10 cellular contexts compared by ENCODE assay signal in the genomic region with DNA sequence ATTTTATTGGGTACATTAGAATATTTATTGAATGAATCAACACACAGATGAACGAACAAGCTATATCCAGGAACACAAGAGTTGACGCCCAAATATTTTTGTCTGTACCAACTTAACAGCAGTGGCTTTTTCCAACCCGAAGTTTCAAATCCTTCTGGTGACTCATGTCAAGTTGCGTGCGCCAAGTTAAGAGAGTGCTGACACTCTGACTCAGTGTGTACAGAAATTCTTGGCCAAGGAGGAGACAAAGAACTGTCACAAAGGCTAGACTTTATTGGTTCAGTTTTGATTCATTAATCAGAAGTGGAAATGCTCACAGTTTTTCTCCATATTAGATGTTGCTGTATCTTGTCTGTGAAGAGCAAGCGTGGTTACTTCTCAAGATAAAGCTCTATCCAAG. TPM values are rescaled to one million over a fixed set of nuclear protein-coding genes. Genes with fewer than 3 reads are reported as not detected.
DNase-seq lines count a peak whose midpoint lies in the region; ATAC-seq and TF ChIP-seq lines count a peak whose summit lies in the region.
"Had no signal": no experiment of that assay in that cellular context is flagged by ENCODE, and none has a peak within 500 bp of the region (broad histone marks: within the 10 kb centered on the region; RNA-seq: fewer than 3 reads in every experiment).

No MANE protein-coding gene starts in this region.

- no TSS peak for BruUV-seq in mammary epithelial cell (replicated peaks; lab: Mats Ljungman, UMichigan)

- peaks cover 84% of the 10 kb centered on the region for H3K4me1 ChIP-seq in mammary epithelial cell (ENCODE audit: insufficient read depth, low read length)
- H3K4me1 ChIP-seq in right lobe of liver = no peaks in the 10 kb centered on the region

- intact Hi-C loops in mammary epithelial cell (cut with micrococcal nuclease) (loop anchor here (5.0 kb wide), 1 partner anchor 46 kb away; no protein-coding TSS in a partner anchor), right lobe of liver (cut with DNase I) (no loop called here)

- DNase-seq in stimulated activated CD4-positive, alpha-beta T cell treated with anti-CD3 and anti-CD28 coated beads, Interleukin-1b, Interleukin-23, amount 100 ng/mL, for 48 hours = peak; percentile 12
- DNase-seq in stimulated activated CD4-positive, alpha-beta T cell treated with anti-CD3 and anti-CD28 coated beads, Interleukin-4, amount 100 ng/mL, for 24 hours = no peak
- DNase-seq in mammary epithelial cell (peak; percentile 95), right lobe of liver (no peak), DMS 273 (lab: John Stamatoyannopoulos, UW; ENCODE audit: unreplicated experiment) (no peak), mucosa of gallbladder (ENCODE audit: low spot score) (no peak)
- no peak for DNase-seq in activated naive CD4-positive, alpha-beta T cell treated with anti-CD3 and anti-CD28 coated beads, Interleukin-2, amount 50 U/mL, for 16 hours
- DNase-seq: activated naive CD8-positive, alpha-beta T cell treated with anti-CD3 and anti-CD28 coated beads, Interleukin-2, amount 10 ng/mL, durations not matched to agents 7 days and 5 days; CD4-positive, CD25-positive, alpha-beta regulatory T cell had no signal

- H3K9ac ChIP-seq in mammary epithelial cell (ENCODE audit: insufficient read depth, low read length) = peak overlapping the region; percentile 53

- no peak for TF ChIP-seq POLR2A in right lobe of liver (IDR thresholded peaks at IDR 0.05)

- in situ Hi-C loops in mammary epithelial cell (cut with MboI; ENCODE audit: low sequenced_read_pairs in 2 of 2) = no loop called here

- H3K27me3 ChIP-seq in mammary epithelial cell (ENCODE audit: insufficient read depth, low read length) (no peaks in the 10 kb centered on the region), right lobe of liver (no peaks in the 10 kb centered on the region)

- H3K4me3 ChIP-seq in mammary epithelial cell (replicated peaks in 1 of 3; ENCODE audit: insufficient read depth in 1 of 3, low read depth in 2 of 3, low read length in 3 of 3) (no peak overlapping the region), right lobe of liver (no peak overlapping the region)

- peak overlapping the region; percentile 57 for H3K4me2 ChIP-seq in mammary epithelial cell (ENCODE audit: insufficient read depth, low read depth, low read length)

- no peaks in the 10 kb centered on the region for H3K79me2 ChIP-seq in mammary epithelial cell (ENCODE audit: insufficient read depth, low read length)

- TF ChIP-seq CTCF in mammary epithelial cell (conservative IDR thresholded peaks at IDR 0.05 in 1 of 2, IDR thresholded peaks at IDR 0.05 in 1 of 2; ENCODE audit: extremely low read depth in 1 of 2, insufficient read depth in 1 of 2, low read depth in 1 of 2, low read length in 2 of 2) = no peak
- TF ChIP-seq CTCF in right lobe of liver (IDR thresholded peaks at IDR 0.05) = no peak

- no peak overlapping the region for H2AFZ ChIP-seq in mammary epithelial cell (ENCODE audit: low read depth, low read length)

- no peaks in the 10 kb centered on the region for H4K20me1 ChIP-seq in mammary epithelial cell (ENCODE audit: insufficient read depth, low read length)

- ATAC-seq in right lobe of liver (peak in 3 of 4 donors; percentile 47 to 82 (median 55)), HG03025 (IDR thresholded peaks at IDR 0.05; ENCODE audit: low FRiP score, unreplicated experiment) (no peak)

- H3K27ac ChIP-seq in mammary epithelial cell (ENCODE audit: insufficient read depth, low read depth, low read length) = peak overlapping the region; percentile 93
- H3K27ac ChIP-seq in right lobe of liver = no peak overlapping the region

- dilution Hi-C loops in mammary epithelial cell (cut with HindIII; ENCODE audit: low sequenced_read_pairs) = no loop called here

- CTCF ChIA-PET in mammary epithelial cell (lab: Charles Lee; ENCODE audit: low non-redundant PET) = interaction anchor here (0.7 kb wide), 1 partner anchor 185 kb away, joined by 6 read pairs; no protein-coding TSS in a partner anchor

- H3K36me3 ChIP-seq in mammary epithelial cell (ENCODE audit: insufficient read depth, low read length) (no peaks in the 10 kb centered on the region), right lobe of liver (no peaks in the 10 kb centered on the region)

- WGBS in mammary epithelial cell (ENCODE audit: low coverage, missing lambda C conversion rate) = 0% methylated on average over 6 of the region's 6 CpGs
- WGBS in right lobe of liver (ENCODE audit: insufficient coverage, low coverage, low lambda C conversion rate, missing lambda C conversion rate) = 44% methylated on average over 6 of the region's 6 CpGs

- H3K9me3 ChIP-seq in mammary epithelial cell (replicated peaks; ENCODE audit: insufficient read depth, low read length) (no peaks in the 10 kb centered on the region), right lobe of liver (no peaks in the 10 kb centered on the region)

RNA-seq across cellular contexts. Expression of a gene that starts 59.6 kb away (rescaled TPM):
- total RNA-seq in mammary epithelial cell (10 to 100 TPM; 16.3 to 38.8 TPM), right lobe of liver (10 to 100 TPM; 10.3 to 30.4 (median 13.2) TPM), mucosa of gallbladder (25.6 TPM)
- 8.3 TPM for polyA plus RNA-seq in mammary epithelial cell
- 34.7 TPM for polyA minus RNA-seq in mammary epithelial cell

Comparison
In these comparisons a context has a peak if more than half of its experiments do, and no peak if none do; other contexts are left out.
1. DNase-seq: peak in stimulated activated CD4-positive, alpha-beta T cell treated with anti-CD3 and anti-CD28 coated beads, Interleukin-1b, Interleukin-23, amount 100 ng/mL, for 48 hours (single experiment) and mammary epithelial cell (single experiment); none in stimulated activated CD4-positive, alpha-beta T cell treated with anti-CD3 and anti-CD28 coated beads, Interleukin-4, amount 100 ng/mL, for 24 hours (single experiment), right lobe of liver (0 of 3), DMS 273 (single experiment), mucosa of gallbladder (single experiment) and activated naive CD4-positive, alpha-beta T cell treated with anti-CD3 and anti-CD28 coated beads, Interleukin-2, amount 50 U/mL, for 16 hours (single experiment).